In genomic region chr17:1628856-1629646, GRCh38 we compare ENCODE assay signal across 8 cellular contexts. TPM values are rescaled to one million over a fixed set of nuclear protein-coding genes. Genes with fewer than 3 reads are reported as not detected.
DNase-seq lines count a peak whose midpoint lies in the region; ATAC-seq, FAIRE-seq and TF ChIP-seq lines count a peak whose summit lies in the region.

No MANE protein-coding gene starts in this region.

- peaks cover 3% of the 10 kb centered on the region for H3K36me3 Mint-ChIP-seq in mesothelial cell of epicardium

- H3K27me3 ChIP-seq in HUES6 (ENCODE audit: control insufficient read depth, insufficient read depth, low read length): no peaks in the 10 kb centered on the region; the same call in 1 of the 2 replicates
- peaks cover 5% of the 10 kb centered on the region for H3K27me3 ChIP-seq in NT2/D1 (ENCODE audit: insufficient read depth, insufficient read length)

- H3K36me3 ChIP-seq in HUES6 (ENCODE audit: control insufficient read depth, insufficient read depth, low read length) (no peaks in the 10 kb centered on the region; the same call in 1 of the 2 replicates), NT2/D1 (ENCODE audit: insufficient read depth, insufficient read length, low read length) (peaks cover 3% of the 10 kb centered on the region)

- peaks cover 9% of the 10 kb centered on the region for H3K4me1 Mint-ChIP-seq in mesothelial cell of epicardium

- H3K9me3 ChIP-seq in HUES6 (ENCODE audit: control insufficient read depth, insufficient read depth, low read depth, low read length) (no peaks in the 10 kb centered on the region), NT2/D1 (ENCODE audit: insufficient read depth, low read length) (no peaks in the 10 kb centered on the region)

- H3K4me3 ChIP-seq in HUES6 (ENCODE audit: low read depth, low read length) (peak overlapping the region; percentile 82), NT2/D1 (ENCODE audit: insufficient read length, low read depth) (peak overlapping the region; percentile 57)

- H3K9ac ChIP-seq in HUES6 (ENCODE audit: low read length) (peak overlapping the region; percentile 39), NT2/D1 (ENCODE audit: insufficient read length, low read depth) (peak overlapping the region; percentile 79)

- H3K27ac Mint-ChIP-seq in mesothelial cell of epicardium: peak overlapping the region; percentile 79

- TF ChIP-seq CTCF in mesothelial cell of epicardium (IDR thresholded peaks at IDR 0.05; ENCODE audit: unreplicated experiment): no peak

- peaks cover 35% of the 10 kb centered on the region for H3K27me3 Mint-ChIP-seq in mesothelial cell of epicardium (ENCODE audit: low read depth)

- peak overlapping the region; percentile 59; the same call in 1 of the 2 replicates for H3K27ac ChIP-seq in HUES6 (ENCODE audit: low read depth, low read length)

- H3K4me1 ChIP-seq in HUES6 (ENCODE audit: control insufficient read depth, insufficient read depth, low read length) (peaks cover 20% of the 10 kb centered on the region), NT2/D1 (ENCODE audit: insufficient read depth, insufficient read length) (peaks cover 22% of the 10 kb centered on the region)

- peak; percentile 48 for ATAC-seq in GM21360 (IDR thresholded peaks at IDR 0.05; ENCODE audit: unreplicated experiment)

- no peaks in the 10 kb centered on the region for H3K9me3 Mint-ChIP-seq in mesothelial cell of epicardium

- peak overlapping the region; percentile 81 for H3K4me3 Mint-ChIP-seq in mesothelial cell of epicardium

- peak; percentile 39 for FAIRE-seq in endometrium (lab: Jason Lieb, UNC)

- DNase-seq in COLO829 (ENCODE audit: low spot score) (peak; percentile 89), NT2/D1 (ENCODE audit: low read depth, low spot score) (peak; percentile 86), mesothelial cell of epicardium (ENCODE audit: low spot score in 2 of 2, unreplicated experiment in 2 of 2) (peak; percentile 81 to 90)
- DNase-seq in activated CD8-positive, alpha-beta memory T cell treated with anti-CD3 and anti-CD28 coated beads, Interleukin-2, amount 50 U/mL, for 4 hours: peak; percentile 88
- DNase-seq in stimulated activated CD8-positive, alpha-beta memory T cell treated with anti-CD3 and anti-CD28 coated beads, Interleukin-15, amount 100 ng/mL, for 24 hours (ENCODE audit: low read depth): peak; percentile 73

RNA-seq across cellular contexts. Expression of gene SLC43A2, which starts 0.4 kb away (rescaled TPM):
- 12.4 to 13.3 TPM (median 12.4 TPM) in 3 replicates for total RNA-seq in mesothelial cell of epicardium

RNA-seq across cellular contexts. Expression of gene SCARF1, which starts 16.5 kb away (rescaled TPM):
- total RNA-seq in mesothelial cell of epicardium: 1.5 to 2.1 TPM (median 1.8 TPM) in 3 replicates

RNA-seq across cellular contexts. Expression of gene RILP, which starts 20.6 kb away (rescaled TPM):
- total RNA-seq in mesothelial cell of epicardium: 3.4 to 3.8 TPM (median 3.5 TPM) in 3 replicates

RNA-seq across cellular contexts. Expression of gene PRPF8, which starts 55.6 kb away (rescaled TPM):
- 331 to 354 TPM (median 334 TPM) in 3 replicates for total RNA-seq in mesothelial cell of epicardium

Comparison
In these comparisons a context has a peak if more than half of its experiments do, and no peak if none do; other contexts are left out.
1. Peak in every context shown above with its lines: DNase-seq, ATAC-seq, H3K4me3 ChIP-seq and H3K27ac ChIP-seq.